Comparison of ENCODE assay signal across 19 cellular contexts in the genomic region with DNA sequence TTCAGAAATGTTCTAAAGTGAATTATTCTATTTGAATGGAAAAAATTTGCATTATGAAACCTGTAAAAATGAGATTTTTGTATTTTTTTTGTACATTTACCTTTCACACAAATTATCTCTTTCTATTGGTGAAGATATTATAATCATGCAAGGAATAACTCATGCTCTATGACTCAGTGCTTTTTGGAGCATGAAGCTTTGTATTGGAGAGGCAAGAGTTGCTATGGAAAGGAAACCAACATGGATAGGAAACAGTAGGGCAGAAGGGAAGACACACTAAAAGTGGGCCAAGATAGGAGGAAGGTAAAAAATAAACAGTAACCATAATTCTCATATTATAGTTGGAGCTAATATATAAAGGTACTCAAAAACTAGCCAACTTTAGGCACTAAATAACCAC.
DNase-seq lines count a peak whose midpoint lies in the region; ATAC-seq, FAIRE-seq and TF ChIP-seq lines count a peak whose summit lies in the region.
"Had no signal": no experiment of that assay in that cellular context is flagged by ENCODE, and none has a peak within 500 bp of the region (broad histone marks: within the 10 kb centered on the region; RNA-seq: fewer than 3 reads in every experiment).

No MANE protein-coding gene starts in this region.

- no peak overlapping the region for H3K9ac ChIP-seq in astrocyte (ENCODE audit: low read length)
- H3K9ac ChIP-seq: GM23248 had no signal

- no peaks in the 10 kb centered on the region for H4K20me1 ChIP-seq in astrocyte (ENCODE audit: insufficient read depth, low read length)

- no peak overlapping the region for H3K27ac Mint-ChIP-seq in astrocyte (ENCODE audit: unreplicated experiment)
- H3K27ac Mint-ChIP-seq: H9, T-cell had no signal

- H3K4me1 ChIP-seq in astrocyte (ENCODE audit: insufficient read depth, low read length) (no peaks in the 10 kb centered on the region), foreskin keratinocyte (no peaks in the 10 kb centered on the region)
- H3K4me1 ChIP-seq: BE2C had no signal

- peaks cover 6% of the 10 kb centered on the region for H3K9me3 Mint-ChIP-seq in astrocyte (ENCODE audit: unreplicated experiment)

- H3K36me3 ChIP-seq in astrocyte (ENCODE audit: insufficient read depth, low read length): no peaks in the 10 kb centered on the region
- H3K36me3 ChIP-seq: BE2C had no signal

- peak; percentile 57 for ATAC-seq in foreskin keratinocyte
- ATAC-seq in GM19328 (IDR thresholded peaks at IDR 0.05; ENCODE audit: unreplicated experiment): no peak
- ATAC-seq in GM21367 (IDR thresholded peaks at IDR 0.05; ENCODE audit: unreplicated experiment): no peak
- ATAC-seq: GM12878, T-cell had no signal

- peak; percentile 89 for FAIRE-seq in astrocyte (lab: Jason Lieb, UNC)
- FAIRE-seq: GM12878 had no signal

- no peak overlapping the region for H3K4me3 Mint-ChIP-seq in astrocyte (ENCODE audit: unreplicated experiment)
- H3K4me3 Mint-ChIP-seq: H9, T-cell had no signal

- H3K4me1 Mint-ChIP-seq in astrocyte (ENCODE audit: low read depth, unreplicated experiment): no peaks in the 10 kb centered on the region
- H3K4me1 Mint-ChIP-seq: T-cell had no signal

- H3K79me2 ChIP-seq in astrocyte (ENCODE audit: insufficient read depth, low read length): no peaks in the 10 kb centered on the region

- DNase-seq in ELR (ENCODE audit: low read depth): peak; percentile 4
- no peak for DNase-seq in astrocyte (ENCODE audit: low read depth)
- no peak for DNase-seq in foreskin keratinocyte
- DNase-seq in renal cortical epithelial cell (ENCODE audit: low read depth): peak; percentile 62
- DNase-seq in OCI-M1 (lab: John Stamatoyannopoulos, UW): no peak
- DNase-seq: BE2C, GDM1, GM23248, H9, KG1, MM.1S, NCI-H2029, NCI-H526 treated with DMSO at 0.1 percent for 48 hours, SHP77, T-cell had no signal

- no peaks in the 10 kb centered on the region for H3K27me3 Mint-ChIP-seq in astrocyte (ENCODE audit: low read depth, unreplicated experiment)
- H3K27me3 Mint-ChIP-seq: T-cell had no signal

- no peaks in the 10 kb centered on the region for H3K9me3 ChIP-seq in astrocyte (ENCODE audit: insufficient read depth, low read depth, low read length)
- H3K9me3 ChIP-seq: BE2C had no signal

- H3K36me3 Mint-ChIP-seq in astrocyte (ENCODE audit: low read depth, unreplicated experiment): no peaks in the 10 kb centered on the region
- H3K36me3 Mint-ChIP-seq: T-cell had no signal

- no peak overlapping the region for H3K27ac ChIP-seq in astrocyte (ENCODE audit: low read depth, low read length)
- H3K27ac ChIP-seq in foreskin keratinocyte: no peak overlapping the region
- H3K27ac ChIP-seq: GM23248, RWPE1 had no signal

- no peak for TF ChIP-seq CTCF in astrocyte (IDR thresholded peaks at IDR 0.05; ENCODE audit: insufficient read depth, low read depth, low read length)
- TF ChIP-seq CTCF in foreskin keratinocyte (conservative IDR thresholded peaks at IDR 0.05): no peak

- no peak overlapping the region for H2AFZ ChIP-seq in astrocyte (ENCODE audit: low read depth, low read length)
- H2AFZ ChIP-seq: GM23248 had no signal

- H3K4me2 ChIP-seq in astrocyte (ENCODE audit: low read length): no peak overlapping the region

- H3K27me3 ChIP-seq in astrocyte (ENCODE audit: insufficient read depth, low read length) (no peaks in the 10 kb centered on the region), foreskin keratinocyte (no peaks in the 10 kb centered on the region)

- no peak overlapping the region for H3K4me3 ChIP-seq in astrocyte (ENCODE audit: insufficient read depth, low read depth, low read length)
- H3K4me3 ChIP-seq: GM12878, GM23248 had no signal

Comparison
In these comparisons a context has a peak if more than half of its experiments do, and no peak if none do; other contexts are left out.
1. DNase-seq: peak in ELR (single experiment) and renal cortical epithelial cell (single experiment); none in astrocyte (single experiment), foreskin keratinocyte (0 of 2) and OCI-M1 (single experiment).